Comparison of ENCODE assay signal across 1 cellular context in the genomic region with DNA sequence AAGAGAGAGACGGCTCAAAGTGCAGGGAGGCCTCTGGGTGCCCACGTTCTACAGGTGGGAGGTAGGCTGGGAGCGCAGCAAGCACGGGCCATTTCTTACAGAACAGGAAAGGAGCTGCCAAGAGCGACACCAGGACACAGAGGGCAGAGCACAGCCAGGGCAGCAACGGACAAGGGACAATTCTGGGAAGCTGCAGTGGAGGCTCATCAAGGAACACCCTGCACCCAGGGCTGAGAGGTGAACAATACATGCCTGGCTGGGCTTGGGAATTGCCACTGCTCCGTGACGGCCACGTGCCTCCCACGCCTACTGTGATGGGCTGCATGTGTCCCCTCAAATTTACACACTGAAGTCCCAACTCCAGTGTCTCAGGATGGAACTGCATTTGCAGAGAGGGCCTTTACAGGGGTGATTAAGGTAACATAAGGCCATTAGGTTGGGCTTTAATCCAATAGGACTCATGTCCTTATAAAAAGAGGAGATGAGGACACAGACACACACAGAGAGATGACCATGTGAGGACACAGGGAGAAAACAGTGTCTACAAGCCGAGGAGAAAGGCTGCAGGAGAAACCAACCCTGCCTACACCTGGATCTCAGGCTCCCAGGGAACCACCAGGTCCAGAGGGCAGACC.
TF ChIP-seq lines count a peak whose summit lies in the region.

No MANE protein-coding gene starts in this region.

TF ChIP-seq in GM23338, 12 proteins besides CTCF, POLR2A, EP300 and RAD21:
- TF ChIP-seq ZNF462 (CRISPR knock-in tag; IDR thresholded peaks at IDR 0.05) (no peak), STAT1 (IDR thresholded peaks at IDR 0.05; ENCODE audit: unreplicated experiment) (no peak), CREB1 (CRISPR knock-in tag; IDR thresholded peaks at IDR 0.05; ENCODE audit: low read depth) (no peak), ZNF114 (CRISPR knock-in tag; IDR thresholded peaks at IDR 0.05) (no peak), NANOG (IDR thresholded peaks at IDR 0.05; ENCODE audit: borderline replicate concordance) (no peak), JUNB (IDR thresholded peaks at IDR 0.05; ENCODE audit: unreplicated experiment) (no peak), EZH2 (IDR thresholded peaks at IDR 0.05; ENCODE audit: low read depth, unreplicated experiment) (no peak)
- TF ChIP-seq, protein P1, sequence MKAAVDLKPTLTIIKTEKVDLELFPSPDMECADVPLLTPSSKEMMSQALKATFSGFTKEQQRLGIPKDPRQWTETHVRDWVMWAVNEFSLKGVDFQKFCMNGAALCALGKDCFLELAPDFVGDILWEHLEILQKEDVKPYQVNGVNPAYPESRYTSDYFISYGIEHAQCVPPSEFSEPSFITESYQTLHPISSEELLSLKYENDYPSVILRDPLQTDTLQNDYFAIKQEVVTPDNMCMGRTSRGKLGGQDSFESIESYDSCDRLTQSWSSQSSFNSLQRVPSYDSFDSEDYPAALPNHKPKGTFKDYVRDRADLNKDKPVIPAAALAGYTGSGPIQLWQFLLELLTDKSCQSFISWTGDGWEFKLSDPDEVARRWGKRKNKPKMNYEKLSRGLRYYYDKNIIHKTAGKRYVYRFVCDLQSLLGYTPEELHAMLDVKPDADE (IDR thresholded peaks at IDR 0.05): no peak
TF ChIP-seq in GM23338: peak in this region for 0.
